5 cellular contexts compared by ENCODE assay signal in the genomic region with DNA sequence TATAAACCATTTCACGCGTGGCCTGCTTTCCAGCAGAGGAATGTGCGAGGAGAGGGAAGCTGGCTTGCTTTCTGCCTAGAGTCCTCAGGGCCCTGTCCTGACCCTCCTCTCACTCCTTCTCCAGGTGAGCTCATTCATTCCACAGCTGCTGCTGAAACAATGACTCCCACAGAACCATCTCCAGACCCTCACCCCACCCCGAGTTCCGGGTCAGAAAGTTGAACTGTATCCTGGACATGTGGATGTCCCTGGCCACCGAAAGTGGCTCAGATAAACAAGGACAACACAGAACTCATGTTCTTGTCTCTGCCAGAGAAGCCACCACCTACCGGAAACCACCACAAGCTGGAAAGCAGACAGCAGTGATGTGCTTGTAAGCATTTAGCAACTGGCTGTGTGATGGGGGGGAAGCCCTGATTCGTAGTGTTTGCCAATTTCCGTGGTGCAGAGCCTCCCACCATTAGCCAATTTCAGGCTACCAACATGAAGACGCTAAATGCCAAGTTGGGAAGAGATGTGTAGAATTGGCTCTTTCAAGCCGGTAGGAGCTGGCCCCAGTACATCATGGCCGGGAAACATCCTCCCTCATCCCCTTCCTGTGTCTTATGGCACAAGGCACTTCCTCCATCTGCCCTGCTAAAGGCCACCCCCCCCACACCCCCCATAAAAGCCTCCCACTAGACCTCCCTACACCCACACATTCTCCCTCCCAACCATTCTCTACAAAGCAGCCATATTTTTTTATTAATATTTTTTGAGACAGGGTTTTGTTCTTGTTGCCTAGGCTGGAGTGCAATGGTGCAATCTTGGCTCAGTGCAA. TPM values are rescaled to one million over a fixed set of nuclear protein-coding genes. Genes with fewer than 3 reads are reported as not detected.
A peak's percentile ranks its signal among the peaks of the same experiment; 100 is the strongest.
DNase-seq lines count a peak whose midpoint lies in the region; ATAC-seq lines count a peak whose summit lies in the region.

No MANE protein-coding gene starts in this region.

- H3K36me3 Mint-ChIP-seq in natural killer cell treated with Interleukin-12 subunit alpha and Interleukin-12 subunit beta and Interleukin-15 and Interleukin-18, amount 100 ng/mL, for 72 hours: no peaks in the 10 kb centered on the region

- no peaks in the 10 kb centered on the region for H3K9me3 Mint-ChIP-seq in natural killer cell treated with Interleukin-12 subunit alpha and Interleukin-12 subunit beta and Interleukin-15 and Interleukin-18, amount 100 ng/mL, for 72 hours

- ATAC-seq in natural killer cell treated with Interleukin-12 subunit alpha and Interleukin-12 subunit beta and Interleukin-15 and Interleukin-18, amount 100 ng/mL, for 72 hours: peak; percentile 75 to 81
- no peak for ATAC-seq in HG03565 (IDR thresholded peaks at IDR 0.05; ENCODE audit: unreplicated experiment)

- peak overlapping the region; percentile 54 for H3K4me3 Mint-ChIP-seq in natural killer cell treated with Interleukin-12 subunit alpha and Interleukin-12 subunit beta and Interleukin-15 and Interleukin-18, amount 100 ng/mL, for 72 hours

- DNase-seq in NCI-H2029 treated with DMSO at 0.1 percent for 48 hours (lab: John Stamatoyannopoulos, UW) (peak; percentile 85), activated T-helper 1 cell treated with Interleukin-2 at 50 U/mL for 16 hours (ENCODE audit: low read depth) (peak; percentile 22), H7 (no peak)
- peak; percentile 78 for DNase-seq in natural killer cell treated with Interleukin-12 subunit alpha and Interleukin-12 subunit beta and Interleukin-15 and Interleukin-18, amount 100 ng/mL, for 72 hours (ENCODE audit: low spot score)

- no peak overlapping the region for H3K4me3 ChIP-seq in H7 (ENCODE audit: insufficient read depth, low read depth, low read length)

- H3K4me1 Mint-ChIP-seq in natural killer cell treated with Interleukin-12 subunit alpha and Interleukin-12 subunit beta and Interleukin-15 and Interleukin-18, amount 100 ng/mL, for 72 hours (ENCODE audit: low read depth in 2 of 2): peaks cover 27 to 30% of the 10 kb centered on the region in 2 donors

- H3K36me3 ChIP-seq in H7 (replicated peaks; ENCODE audit: control insufficient read depth, insufficient read depth, low read length): no peaks in the 10 kb centered on the region

- no peaks in the 10 kb centered on the region for H3K27me3 Mint-ChIP-seq in natural killer cell treated with Interleukin-12 subunit alpha and Interleukin-12 subunit beta and Interleukin-15 and Interleukin-18, amount 100 ng/mL, for 72 hours

- peaks cover 11% of the 10 kb centered on the region for H3K27me3 ChIP-seq in H7 (ENCODE audit: control insufficient read depth, insufficient read depth, low read length)

- H3K27ac Mint-ChIP-seq in natural killer cell treated with Interleukin-12 subunit alpha and Interleukin-12 subunit beta and Interleukin-15 and Interleukin-18, amount 100 ng/mL, for 72 hours: peak overlapping the region; percentile 83 to 89

RNA-seq across cellular contexts. Expression of gene SYCE2, which starts 5.0 kb away (rescaled TPM):
- 1 to 10 TPM in 1 of 2 donors, under 1 TPM in 1; 0.78 to 1.1 TPM for total RNA-seq in natural killer cell treated with Interleukin-12 subunit alpha and Interleukin-12 subunit beta and Interleukin-15 and Interleukin-18, amount 100 ng/mL, for 72 hours
- total RNA-seq in H7 (2014; rRNA removed; shearing (Covaris generic)): 0.24 and 2.0 TPM in 2 replicates

RNA-seq across cellular contexts. Expression of gene FARSA, which starts 19.4 kb away (rescaled TPM):
- total RNA-seq in natural killer cell treated with Interleukin-12 subunit alpha and Interleukin-12 subunit beta and Interleukin-15 and Interleukin-18, amount 100 ng/mL, for 72 hours: 100 to 1,000 TPM; 130 to 196 TPM
- total RNA-seq in H7 (2014; rRNA removed; shearing (Covaris generic)): 93.0 and 117 TPM in 2 replicates

RNA-seq across cellular contexts. Expression of gene GCDH, which starts 23.1 kb away (rescaled TPM):
- 10 to 100 TPM; 41.5 to 77.2 TPM for total RNA-seq in natural killer cell treated with Interleukin-12 subunit alpha and Interleukin-12 subunit beta and Interleukin-15 and Interleukin-18, amount 100 ng/mL, for 72 hours
- 42.3 and 59.4 TPM in 2 replicates for total RNA-seq in H7 (2014; rRNA removed; shearing (Covaris generic))

RNA-seq across cellular contexts. Expression of gene CALR, which starts 24.3 kb away (rescaled TPM):
- 1,000 to 10,000 TPM; 1,328 to 1,513 TPM for total RNA-seq in natural killer cell treated with Interleukin-12 subunit alpha and Interleukin-12 subunit beta and Interleukin-15 and Interleukin-18, amount 100 ng/mL, for 72 hours
- 911 and 1,131 TPM in 2 replicates for total RNA-seq in H7 (2014; rRNA removed; shearing (Covaris generic))

RNA-seq across cellular contexts. Expression of gene KLF1, which starts 27.1 kb away (rescaled TPM):
- under 1 TPM; 0.52 to 0.89 TPM for total RNA-seq in natural killer cell treated with Interleukin-12 subunit alpha and Interleukin-12 subunit beta and Interleukin-15 and Interleukin-18, amount 100 ng/mL, for 72 hours
- 0.37 and 0.76 TPM in 2 replicates for total RNA-seq in H7 (2014; rRNA removed; shearing (Covaris generic))
